Comparison of ENCODE assay signal across 12 cellular contexts in the genomic region with DNA sequence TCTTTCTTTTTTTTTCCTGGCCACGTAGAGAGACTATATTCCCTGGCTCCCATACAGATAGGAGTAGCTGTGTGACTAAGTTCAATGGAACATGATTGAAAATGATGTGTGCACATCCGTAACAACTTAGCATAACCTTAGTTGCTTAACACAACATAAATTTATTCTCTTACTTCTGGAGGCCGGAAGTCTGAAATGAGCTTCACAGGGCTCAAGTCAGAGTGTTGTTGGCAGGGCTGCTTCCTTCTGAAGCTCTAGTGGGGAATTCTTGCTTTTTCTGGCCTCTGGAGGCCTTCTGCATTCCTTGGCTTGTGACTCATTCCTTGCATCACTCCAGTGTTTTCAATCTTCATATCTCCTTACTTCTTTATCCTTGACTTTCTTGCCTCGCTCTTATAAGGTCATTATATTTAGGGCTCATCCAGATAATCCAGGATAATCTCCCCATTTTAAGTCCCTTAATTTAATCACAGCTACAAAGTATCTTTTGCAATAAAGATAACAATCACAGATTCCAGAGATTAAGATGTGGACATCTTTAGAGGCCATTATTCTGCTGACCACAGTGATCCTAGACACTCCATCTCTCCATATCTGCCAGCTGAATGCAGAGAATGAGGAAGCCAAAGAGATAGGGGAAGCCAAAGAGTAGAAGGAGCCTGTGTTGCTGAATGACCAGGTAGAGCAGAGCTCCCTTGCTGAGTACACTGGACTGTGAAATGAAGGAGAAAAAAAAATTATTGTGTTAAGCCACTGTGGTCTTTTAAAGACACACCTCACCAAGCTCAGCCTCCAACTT. TPM values are rescaled to one million over a fixed set of nuclear protein-coding genes. Genes with fewer than 3 reads are reported as not detected.
A peak's percentile ranks its signal among the peaks of the same experiment; 100 is the strongest.
DNase-seq lines count a peak whose midpoint lies in the region; TF ChIP-seq lines count a peak whose summit lies in the region.
"Had no signal": no experiment of that assay in that cellular context is flagged by ENCODE, and none has a peak within 500 bp of the region (broad histone marks: within the 10 kb centered on the region; RNA-seq: fewer than 3 reads in every experiment).

No MANE protein-coding gene starts in this region.

- no peak overlapping the region for H3K4me3 Mint-ChIP-seq in neural crest cell
- H3K4me3 Mint-ChIP-seq: T-helper 1 cell treated with Interleukin-12 subunit alpha and Interleukin-12 subunit beta and Interleukin-4 antibody, amounts not matched to agents 30 μg/mL and 1 μg/mL, for 36 hours had no signal

- no peaks in the 10 kb centered on the region for H3K27me3 ChIP-seq in BJ (ENCODE audit: control insufficient read depth, insufficient read depth, low read length)

- no peaks in the 10 kb centered on the region for H3K36me3 ChIP-seq in BJ (ENCODE audit: control insufficient read depth, insufficient read depth, low read length)

- H3K4me1 Mint-ChIP-seq in neural crest cell: no peaks in the 10 kb centered on the region

- no peak for TF ChIP-seq CTCF in BJ (IDR thresholded peaks at IDR 0.05; ENCODE audit: insufficient read depth, low read depth, low read length)
- TF ChIP-seq CTCF in neural crest cell (conservative IDR thresholded peaks at IDR 0.05): no peak

- DNase-seq in BJ (ENCODE audit: low read depth) (peak; percentile 97), MV-4-11 (lab: John Stamatoyannopoulos, UW) (peak; percentile 12), dermis blood vessel endothelial cell (peak; percentile 96), neural crest cell (ENCODE audit: low read depth, low spot score) (no peak), NCI-H1694 treated with DMSO at 0.1 percent for 48 hours (lab: John Stamatoyannopoulos, UW) (no peak), NCI-H1417 treated with DMSO at 0.1 percent for 48 hours (lab: John Stamatoyannopoulos, UW) (no peak), DMS53 treated with DMSO at 0.1 percent for 48 hours (lab: John Stamatoyannopoulos, UW; ENCODE audit: unreplicated experiment) (no peak)
- no peak for DNase-seq in stimulated activated CD4-positive, alpha-beta T cell treated with anti-CD3 and anti-CD28 coated beads, Interleukin-4, amount 100 ng/mL, for 1 hour
- DNase-seq: head of caudate nucleus, NCI-H1930, nucleus accumbens had no signal

- H3K27ac Mint-ChIP-seq in neural crest cell (ENCODE audit: unreplicated experiment): peak overlapping the region; percentile 59
- H3K27ac Mint-ChIP-seq: T-helper 1 cell treated with Interleukin-12 subunit alpha and Interleukin-12 subunit beta and Interleukin-4 antibody, amounts not matched to agents 30 μg/mL and 1 μg/mL, for 36 hours had no signal

- no peak overlapping the region for H3K4me3 ChIP-seq in BJ (ENCODE audit: low read depth, low read length)

- POLR2A ChIA-PET in BJ (lab: Charles Lee): no interaction called here

- no peaks in the 10 kb centered on the region for H3K27me3 Mint-ChIP-seq in neural crest cell (ENCODE audit: low read depth)

- CTCF ChIA-PET in BJ (lab: Yijun Ruan, JAX): no interaction called here

- no peaks in the 10 kb centered on the region for H3K9me3 Mint-ChIP-seq in neural crest cell
- H3K9me3 Mint-ChIP-seq: T-helper 1 cell treated with Interleukin-12 subunit alpha and Interleukin-12 subunit beta and Interleukin-4 antibody, amounts not matched to agents 30 μg/mL and 1 μg/mL, for 36 hours had no signal

- H3K36me3 Mint-ChIP-seq in neural crest cell (ENCODE audit: low read depth): no peaks in the 10 kb centered on the region

RNA-seq across cellular contexts. Expression of gene SNX6, which starts 21.0 kb away (rescaled TPM):
- 59.7 and 129 TPM in 2 replicates for polyA plus RNA-seq in BJ (2011; rRNA removed)
- 19.0 and 20.2 TPM in 2 replicates for polyA minus RNA-seq in BJ (2011; rRNA and poly(A)+ RNA removed)
- 178 and 180 TPM in 2 replicates for total RNA-seq in dermis blood vessel endothelial cell
- total RNA-seq in neural crest cell: 71.1 and 73.4 TPM in 2 replicates

Comparison
In these comparisons a context has a peak if more than half of its experiments do, and no peak if none do; other contexts are left out.
1. DNase-seq: peak in BJ (single experiment), MV-4-11 (single experiment) and dermis blood vessel endothelial cell (single experiment); none in neural crest cell (single experiment), NCI-H1694 treated with DMSO at 0.1 percent for 48 hours (single experiment), NCI-H1417 treated with DMSO at 0.1 percent for 48 hours (single experiment), stimulated activated CD4-positive, alpha-beta T cell treated with anti-CD3 and anti-CD28 coated beads, Interleukin-4, amount 100 ng/mL, for 1 hour (single experiment) and DMS53 treated with DMSO at 0.1 percent for 48 hours (single experiment).